ENCODE assay signal across 1 cellular context in the genomic region with DNA sequence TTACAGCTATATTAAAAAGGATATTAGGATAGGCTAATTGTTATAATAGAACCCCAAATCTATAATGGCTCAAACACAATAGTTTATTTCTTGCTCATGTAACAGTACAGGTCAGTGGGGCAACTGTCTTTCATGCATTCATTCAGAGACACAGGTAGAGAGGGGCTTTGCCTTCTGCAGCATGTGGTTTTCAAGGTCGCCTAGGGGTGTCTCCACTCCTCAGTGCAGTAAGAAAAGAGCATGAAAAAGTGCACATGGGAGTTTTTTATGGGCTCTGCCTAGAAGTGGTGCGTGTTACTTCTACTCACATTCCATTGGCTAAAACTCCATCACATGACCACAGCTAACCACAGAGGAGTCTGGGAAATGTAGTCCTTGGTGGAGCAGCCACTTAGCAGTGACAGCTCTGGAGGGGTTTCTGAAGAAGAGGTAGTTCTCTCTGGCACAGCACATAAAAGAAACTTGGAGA.
TF ChIP-seq lines count a peak whose summit lies in the region.

No MANE protein-coding gene starts in this region.

TF ChIP-seq in A549, 52 proteins besides CTCF, POLR2A, EP300 and RAD21 (continued from another document):
- TF ChIP-seq KDM1A (IDR thresholded peaks at IDR 0.05; ENCODE audit: low read depth) (no peak), KDM5A (IDR thresholded peaks at IDR 0.05) (no peak), NPAS2 (CRISPR knock-in tag; IDR thresholded peaks at IDR 0.05; ENCODE audit: borderline replicate concordance) (no peak), FOXS1 (CRISPR knock-in tag; IDR thresholded peaks at IDR 0.05) (no peak), TP53 (CRISPR knock-in tag; IDR thresholded peaks at IDR 0.05) (no peak), NR3C1 (IDR thresholded peaks at IDR 0.05) (no peak), RARB (CRISPR knock-in tag; IDR thresholded peaks at IDR 0.05) (no peak), SREBF2 (IDR thresholded peaks at IDR 0.05) (no peak), RCOR1 (IDR thresholded peaks at IDR 0.05; ENCODE audit: low read depth, low read length) (no peak), MAZ (IDR thresholded peaks at IDR 0.05; ENCODE audit: borderline replicate concordance, low read depth, low read length) (no peak), CEBPB (IDR thresholded peaks at IDR 0.05) (no peak), HOXB13 (CRISPR knock-in tag; IDR thresholded peaks at IDR 0.05; ENCODE audit: low read depth) (no peak)
- TF ChIP-seq, protein P1, sequence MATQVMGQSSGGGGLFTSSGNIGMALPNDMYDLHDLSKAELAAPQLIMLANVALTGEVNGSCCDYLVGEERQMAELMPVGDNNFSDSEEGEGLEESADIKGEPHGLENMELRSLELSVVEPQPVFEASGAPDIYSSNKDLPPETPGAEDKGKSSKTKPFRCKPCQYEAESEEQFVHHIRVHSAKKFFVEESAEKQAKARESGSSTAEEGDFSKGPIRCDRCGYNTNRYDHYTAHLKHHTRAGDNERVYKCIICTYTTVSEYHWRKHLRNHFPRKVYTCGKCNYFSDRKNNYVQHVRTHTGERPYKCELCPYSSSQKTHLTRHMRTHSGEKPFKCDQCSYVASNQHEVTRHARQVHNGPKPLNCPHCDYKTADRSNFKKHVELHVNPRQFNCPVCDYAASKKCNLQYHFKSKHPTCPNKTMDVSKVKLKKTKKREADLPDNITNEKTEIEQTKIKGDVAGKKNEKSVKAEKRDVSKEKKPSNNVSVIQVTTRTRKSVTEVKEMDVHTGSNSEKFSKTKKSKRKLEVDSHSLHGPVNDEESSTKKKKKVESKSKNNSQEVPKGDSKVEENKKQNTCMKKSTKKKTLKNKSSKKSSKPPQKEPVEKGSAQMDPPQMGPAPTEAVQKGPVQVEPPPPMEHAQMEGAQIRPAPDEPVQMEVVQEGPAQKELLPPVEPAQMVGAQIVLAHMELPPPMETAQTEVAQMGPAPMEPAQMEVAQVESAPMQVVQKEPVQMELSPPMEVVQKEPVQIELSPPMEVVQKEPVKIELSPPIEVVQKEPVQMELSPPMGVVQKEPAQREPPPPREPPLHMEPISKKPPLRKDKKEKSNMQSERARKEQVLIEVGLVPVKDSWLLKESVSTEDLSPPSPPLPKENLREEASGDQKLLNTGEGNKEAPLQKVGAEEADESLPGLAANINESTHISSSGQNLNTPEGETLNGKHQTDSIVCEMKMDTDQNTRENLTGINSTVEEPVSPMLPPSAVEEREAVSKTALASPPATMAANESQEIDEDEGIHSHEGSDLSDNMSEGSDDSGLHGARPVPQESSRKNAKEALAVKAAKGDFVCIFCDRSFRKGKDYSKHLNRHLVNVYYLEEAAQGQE (IDR thresholded peaks at IDR 0.05) = no peak
- TF ChIP-seq, protein P2, sequence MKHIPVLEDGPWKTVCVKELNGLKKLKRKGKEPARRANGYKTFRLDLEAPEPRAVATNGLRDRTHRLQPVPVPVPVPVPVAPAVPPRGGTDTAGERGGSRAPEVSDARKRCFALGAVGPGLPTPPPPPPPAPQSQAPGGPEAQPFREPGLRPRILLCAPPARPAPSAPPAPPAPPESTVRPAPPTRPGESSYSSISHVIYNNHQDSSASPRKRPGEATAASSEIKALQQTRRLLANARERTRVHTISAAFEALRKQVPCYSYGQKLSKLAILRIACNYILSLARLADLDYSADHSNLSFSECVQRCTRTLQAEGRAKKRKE (CRISPR knock-in tag; IDR thresholded peaks at IDR 0.05; ENCODE audit: low read depth) = no peak
